ENCODE assay signal across 11 cellular contexts in genomic region chr12:92541024-92541423, GRCh38.
DNase-seq lines count a peak whose midpoint lies in the region; ATAC-seq and TF ChIP-seq lines count a peak whose summit lies in the region.
"Had no signal": no experiment of that assay in that cellular context is flagged by ENCODE, and none has a peak within 500 bp of the region (broad histone marks: within the 10 kb centered on the region; RNA-seq: fewer than 3 reads in every experiment).

No MANE protein-coding gene starts in this region.

- TF ChIP-seq CTCF in CD8-positive, alpha-beta T cell (IDR thresholded peaks at IDR 0.05) = no peak
- no peak for TF ChIP-seq CTCF in tibial artery (IDR thresholded peaks at IDR 0.05)

- no peaks in the 10 kb centered on the region for H4K20me1 ChIP-seq in BLaER1

- H3K4me1 ChIP-seq in BLaER1 (peaks cover 85% of the 10 kb centered on the region), tibial artery (peaks cover 0 to 17% (median 9%) of the 10 kb centered on the region in 4 donors), HAP-1 (no peaks in the 10 kb centered on the region)
- H3K4me1 ChIP-seq in CD8-positive, alpha-beta T cell (ENCODE audit: insufficient read depth, low read length) = peaks cover 31% of the 10 kb centered on the region

- CTCF ChIA-PET in CD8-positive, alpha-beta T cell (lab: Charles Lee) = no interaction called here

- H3K4me3 ChIP-seq in BLaER1 (peak overlapping the region; percentile 13; the same call in 1 of the 2 replicates), tibial artery (no peak overlapping the region), HAP-1 (no peak overlapping the region)
- H3K4me3 ChIP-seq in CD8-positive, alpha-beta T cell (ENCODE audit: low read depth, low read length) = no peak overlapping the region
- H3K4me3 ChIP-seq: mucosa of descending colon, suprapubic skin had no signal

- H3K4me2 ChIP-seq in BLaER1 = peak overlapping the region; percentile 72

- H3K4me1 Mint-ChIP-seq in CD8-positive, alpha-beta T cell (ENCODE audit: low read depth) = peaks cover 54% of the 10 kb centered on the region
- H3K4me1 Mint-ChIP-seq in immature natural killer cell = peaks cover 73 to 85% of the 10 kb centered on the region in 2 donors

- no peaks in the 10 kb centered on the region for H3K27me3 Mint-ChIP-seq in CD8-positive, alpha-beta T cell (ENCODE audit: low read depth)
- H3K27me3 Mint-ChIP-seq in immature natural killer cell (ENCODE audit: low read depth in 3 of 3) = peaks cover 0 to 7% (median 2%) of the 10 kb centered on the region in 3 donors

- no peak overlapping the region for H3K4me3 Mint-ChIP-seq in CD8-positive, alpha-beta T cell
- H3K4me3 Mint-ChIP-seq in immature natural killer cell = peak overlapping the region; percentile 40 to 87 (median 77)

- DNase-seq in CD8-positive, alpha-beta T cell = no peak
- DNase-seq in OCI-M1 (lab: John Stamatoyannopoulos, UW) (peak; percentile 22), immature natural killer cell (no peak), tibial artery (no peak), HAP-1 (ENCODE audit: low spot score in 2 of 2) (no peak)
- DNase-seq: activated CD4-positive, alpha-beta T cell treated with anti-CD3 and anti-CD28 coated beads for 48 hours had no signal

- no peaks in the 10 kb centered on the region for H3K36me3 Mint-ChIP-seq in CD8-positive, alpha-beta T cell
- H3K36me3 Mint-ChIP-seq in immature natural killer cell = peaks cover 0 to 17% (median under 1%) of the 10 kb centered on the region in 3 donors

- no peaks in the 10 kb centered on the region for H3K27me3 ChIP-seq in BLaER1
- no peaks in the 10 kb centered on the region for H3K27me3 ChIP-seq in CD8-positive, alpha-beta T cell (ENCODE audit: insufficient read depth, low read length)
- H3K27me3 ChIP-seq in tibial artery = no peaks in the 10 kb centered on the region
- no peaks in the 10 kb centered on the region for H3K27me3 ChIP-seq in HAP-1 (ENCODE audit: low read depth)
- H3K27me3 ChIP-seq: suprapubic skin had no signal

- H3K27ac Mint-ChIP-seq in CD8-positive, alpha-beta T cell = peak overlapping the region; percentile 82
- H3K27ac Mint-ChIP-seq in immature natural killer cell = peak overlapping the region; percentile 93 to 100 (median 98)

- H3K9me3 ChIP-seq in BLaER1 = no peaks in the 10 kb centered on the region
- no peaks in the 10 kb centered on the region for H3K9me3 ChIP-seq in CD8-positive, alpha-beta T cell (ENCODE audit: low read length)
- H3K9me3 ChIP-seq in tibial artery = no peaks in the 10 kb centered on the region
- H3K9me3 ChIP-seq in HAP-1 = no peaks in the 10 kb centered on the region
- H3K9me3 ChIP-seq: mucosa of descending colon, suprapubic skin had no signal

- no peak for ATAC-seq in CD8-positive, alpha-beta T cell
- no peak for ATAC-seq in GM18520 (IDR thresholded peaks at IDR 0.05; ENCODE audit: unreplicated experiment)
- ATAC-seq in GM18907 (IDR thresholded peaks at IDR 0.05; ENCODE audit: unreplicated experiment) = no peak
- ATAC-seq: mucosa of descending colon had no signal

- no peaks in the 10 kb centered on the region for H3K36me3 ChIP-seq in BLaER1
- no peaks in the 10 kb centered on the region for H3K36me3 ChIP-seq in CD8-positive, alpha-beta T cell (ENCODE audit: insufficient read depth, low read length)
- no peaks in the 10 kb centered on the region for H3K36me3 ChIP-seq in tibial artery
- no peaks in the 10 kb centered on the region for H3K36me3 ChIP-seq in HAP-1 (replicated peaks)
- H3K36me3 ChIP-seq: suprapubic skin had no signal

- no peaks in the 10 kb centered on the region for H3K9me3 Mint-ChIP-seq in CD8-positive, alpha-beta T cell
- peaks cover 0 to 2% (median 0%) of the 10 kb centered on the region in 6 donors for H3K9me3 Mint-ChIP-seq in immature natural killer cell

- H3K27ac ChIP-seq in BLaER1 = peak overlapping the region; percentile 91
- H3K27ac ChIP-seq in CD8-positive, alpha-beta T cell (ENCODE audit: low read depth, low read length) = no peak overlapping the region
- H3K27ac ChIP-seq in tibial artery = no peak overlapping the region
- H3K27ac ChIP-seq: suprapubic skin had no signal

- peak overlapping the region; percentile 76 for H3K9ac ChIP-seq in BLaER1

- POLR2A ChIA-PET in CD8-positive, alpha-beta T cell (lab: Charles Lee) = interaction anchor here (0.9 to 1.6 kb wide), 3 partner anchors 37 to 664 kb away, joined by 3 to 4 read pairs (median 3); no protein-coding TSS in a partner anchor

- intact Hi-C loops in CD8-positive, alpha-beta T cell (cut with DNase I, micrococcal nuclease) = no loop called here
- intact Hi-C loops in tibial artery (cut with DNase I; ENCODE audit: low total_unique reads) = no loop called here

- in situ Hi-C loops in HAP-1 (cut with MboI; ENCODE audit: low sequenced_read_pairs) = no loop called here
